Comparison of ENCODE assay signal across 1 cellular context in the genomic region with DNA sequence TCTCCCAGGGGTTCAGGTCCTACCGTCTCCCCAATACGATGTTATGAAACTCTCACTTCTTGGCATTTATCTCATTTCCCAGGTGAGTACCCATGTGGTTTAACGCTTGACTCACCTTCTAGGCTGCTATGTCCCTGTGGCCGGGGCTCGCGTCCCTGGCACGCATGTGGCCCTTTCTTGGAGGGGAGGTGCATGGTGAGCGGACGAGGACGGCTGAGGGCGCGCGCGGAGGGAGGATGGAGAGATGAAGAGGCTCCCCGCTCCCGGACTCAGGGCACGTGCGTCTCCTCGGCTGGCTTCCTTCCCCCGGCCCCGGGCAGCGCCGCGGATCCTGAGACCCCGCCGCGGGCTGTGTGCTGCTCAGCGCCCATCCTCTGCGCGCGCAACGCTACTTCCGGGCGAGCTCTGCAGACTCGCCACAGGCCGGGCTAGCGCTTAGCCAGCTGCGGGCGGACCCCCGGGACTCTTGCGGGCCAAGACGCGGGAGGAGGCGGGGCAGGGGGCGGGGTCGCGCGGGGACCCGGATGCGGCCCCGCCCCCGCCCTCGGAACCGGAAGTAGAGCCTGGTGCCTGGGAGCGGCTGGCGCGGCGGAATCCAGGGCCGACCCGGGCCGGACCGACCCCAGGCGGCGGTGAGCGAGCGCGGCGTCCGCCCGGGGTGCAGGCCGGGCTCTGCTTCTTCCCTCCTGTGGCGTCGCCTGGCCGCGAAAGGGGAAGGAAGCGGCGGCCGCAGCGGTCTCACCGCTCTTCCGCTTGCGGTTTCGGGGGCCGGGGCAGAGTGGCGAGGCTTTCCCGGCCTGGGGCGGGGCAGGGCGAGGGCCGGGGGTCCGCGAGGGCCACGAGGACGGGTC.
A peak's percentile ranks its signal among the peaks of the same experiment; 100 is the strongest.
TF ChIP-seq lines count a peak whose summit lies in the region.

Gene CTTN (plus strand): TSS at position 547 of the 851 bp plus-strand sequence. CDS start 8,769 bp downstream, outside the sequence.

TF ChIP-seq in GM23338, 12 proteins besides CTCF, POLR2A, EP300 and RAD21:
- TF ChIP-seq ETS1 (IDR thresholded peaks at IDR 0.05) (peak; percentile 45; the same call in 1 of the 2 replicates), CREB1 (CRISPR knock-in tag; IDR thresholded peaks at IDR 0.05; ENCODE audit: low read depth) (no peak; the same call in 1 of the 2 replicates), ZNF114 (CRISPR knock-in tag; IDR thresholded peaks at IDR 0.05) (no peak), JUNB (IDR thresholded peaks at IDR 0.05; ENCODE audit: unreplicated experiment) (peak; percentile 50), ZNF331 (CRISPR knock-in tag; IDR thresholded peaks at IDR 0.05; ENCODE audit: low read depth) (no peak), POLR2AphosphoS5 (IDR thresholded peaks at IDR 0.05; ENCODE audit: low read depth) (peak; percentile 92), STAT1 (IDR thresholded peaks at IDR 0.05; ENCODE audit: unreplicated experiment) (no peak), EZH2 (IDR thresholded peaks at IDR 0.05; ENCODE audit: low read depth, unreplicated experiment) (no peak)
- TF ChIP-seq, protein P1, sequence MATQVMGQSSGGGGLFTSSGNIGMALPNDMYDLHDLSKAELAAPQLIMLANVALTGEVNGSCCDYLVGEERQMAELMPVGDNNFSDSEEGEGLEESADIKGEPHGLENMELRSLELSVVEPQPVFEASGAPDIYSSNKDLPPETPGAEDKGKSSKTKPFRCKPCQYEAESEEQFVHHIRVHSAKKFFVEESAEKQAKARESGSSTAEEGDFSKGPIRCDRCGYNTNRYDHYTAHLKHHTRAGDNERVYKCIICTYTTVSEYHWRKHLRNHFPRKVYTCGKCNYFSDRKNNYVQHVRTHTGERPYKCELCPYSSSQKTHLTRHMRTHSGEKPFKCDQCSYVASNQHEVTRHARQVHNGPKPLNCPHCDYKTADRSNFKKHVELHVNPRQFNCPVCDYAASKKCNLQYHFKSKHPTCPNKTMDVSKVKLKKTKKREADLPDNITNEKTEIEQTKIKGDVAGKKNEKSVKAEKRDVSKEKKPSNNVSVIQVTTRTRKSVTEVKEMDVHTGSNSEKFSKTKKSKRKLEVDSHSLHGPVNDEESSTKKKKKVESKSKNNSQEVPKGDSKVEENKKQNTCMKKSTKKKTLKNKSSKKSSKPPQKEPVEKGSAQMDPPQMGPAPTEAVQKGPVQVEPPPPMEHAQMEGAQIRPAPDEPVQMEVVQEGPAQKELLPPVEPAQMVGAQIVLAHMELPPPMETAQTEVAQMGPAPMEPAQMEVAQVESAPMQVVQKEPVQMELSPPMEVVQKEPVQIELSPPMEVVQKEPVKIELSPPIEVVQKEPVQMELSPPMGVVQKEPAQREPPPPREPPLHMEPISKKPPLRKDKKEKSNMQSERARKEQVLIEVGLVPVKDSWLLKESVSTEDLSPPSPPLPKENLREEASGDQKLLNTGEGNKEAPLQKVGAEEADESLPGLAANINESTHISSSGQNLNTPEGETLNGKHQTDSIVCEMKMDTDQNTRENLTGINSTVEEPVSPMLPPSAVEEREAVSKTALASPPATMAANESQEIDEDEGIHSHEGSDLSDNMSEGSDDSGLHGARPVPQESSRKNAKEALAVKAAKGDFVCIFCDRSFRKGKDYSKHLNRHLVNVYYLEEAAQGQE (IDR thresholded peaks at IDR 0.05; ENCODE audit: unreplicated experiment) = peak; percentile 18
